ENCODE assay signal across 8 cellular contexts in the genomic region with DNA sequence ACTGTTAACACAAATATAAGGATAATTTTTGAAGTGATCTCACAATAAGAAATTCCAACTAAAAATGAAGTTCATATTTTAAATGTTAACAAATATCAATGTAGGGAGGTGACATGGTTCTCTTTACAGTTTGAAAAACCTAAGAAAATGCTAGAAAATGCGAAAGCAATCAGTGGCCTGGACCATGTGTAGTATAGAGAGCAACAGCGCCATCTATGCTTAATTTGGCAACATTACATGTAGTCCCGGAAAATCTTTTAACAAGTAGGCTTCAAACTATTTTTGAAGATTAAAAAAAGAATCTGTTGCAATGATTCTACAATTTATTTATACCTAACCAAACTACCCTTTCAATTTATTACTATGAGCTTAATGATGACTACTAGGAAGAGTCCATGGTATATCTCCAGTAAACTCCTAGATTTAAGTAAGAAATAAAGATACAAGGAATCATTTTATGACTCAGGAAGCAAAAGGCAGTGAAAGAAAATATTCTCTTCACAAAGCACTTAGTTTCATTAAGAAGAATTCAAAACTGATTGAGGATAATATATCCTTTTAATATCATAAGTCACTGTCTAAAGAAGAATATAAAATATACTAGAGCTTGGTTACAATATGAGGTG. TPM values are rescaled to one million over a fixed set of nuclear protein-coding genes. Genes with fewer than 3 reads are reported as not detected.
DNase-seq lines count a peak whose midpoint lies in the region; ATAC-seq, FAIRE-seq and TF ChIP-seq lines count a peak whose summit lies in the region.

No MANE protein-coding gene starts in this region.

- FAIRE-seq in endometrium (lab: Jason Lieb, UNC), result peak; percentile 93

- no peak overlapping the region for H3K4me3 ChIP-seq in Jurkat, Clone E6-1 (ENCODE audit: low read length)

- H3K36me3 Mint-ChIP-seq in mesothelial cell of epicardium, result peaks cover 38% of the 10 kb centered on the region

- peaks cover 7% of the 10 kb centered on the region for H3K9me3 Mint-ChIP-seq in mesothelial cell of epicardium

- H3K27ac Mint-ChIP-seq in mesothelial cell of epicardium, result no peak overlapping the region

- no peaks in the 10 kb centered on the region for H3K27me3 Mint-ChIP-seq in mesothelial cell of epicardium (ENCODE audit: low read depth)

- DNase-seq in EL (peak; percentile 49), RPMI8226 (peak; percentile 43), mesothelial cell of epicardium (ENCODE audit: low spot score in 2 of 2, unreplicated experiment in 2 of 2) (no peak), NCI-H187 treated with DMSO at 0.1 percent for 48 hours (lab: John Stamatoyannopoulos, UW) (no peak), mucosa of gallbladder (ENCODE audit: low spot score) (no peak)
- DNase-seq in Jurkat, Clone E6-1 (ENCODE audit: low read depth, low spot score), result peak; percentile 67

- ATAC-seq in GM18498 (IDR thresholded peaks at IDR 0.05; ENCODE audit: unreplicated experiment), result no peak

- peak; percentile 89 for TF ChIP-seq CTCF in mesothelial cell of epicardium (IDR thresholded peaks at IDR 0.05; ENCODE audit: unreplicated experiment)

- no peak overlapping the region for H3K4me3 Mint-ChIP-seq in mesothelial cell of epicardium

- H3K4me1 Mint-ChIP-seq in mesothelial cell of epicardium, result peaks cover 9% of the 10 kb centered on the region

RNA-seq across cellular contexts. Expression of a gene that starts 33.3 kb away (rescaled TPM):
- 130 TPM for polyA plus RNA-seq in Jurkat, Clone E6-1 (2012; ENCODE audit: insufficient read depth, insufficient read length)
- total RNA-seq in mesothelial cell of epicardium, result 121 to 129 TPM (median 125 TPM) in 3 replicates
- total RNA-seq in mucosa of gallbladder, result 103 TPM

RNA-seq across cellular contexts. Expression of a gene that starts 38.4 kb away (rescaled TPM):
- polyA plus RNA-seq in Jurkat, Clone E6-1 (2012; ENCODE audit: insufficient read depth, insufficient read length), result not detected
- not detected in 3 replicates for total RNA-seq in mesothelial cell of epicardium
- total RNA-seq in mucosa of gallbladder, result not detected

Comparison
In these comparisons a context has a peak if more than half of its experiments do, and no peak if none do; other contexts are left out.
1. DNase-seq: peak in EL (single experiment), Jurkat, Clone E6-1 (single experiment) and RPMI8226 (single experiment); none in mesothelial cell of epicardium (0 of 2), NCI-H187 treated with DMSO at 0.1 percent for 48 hours (single experiment) and mucosa of gallbladder (single experiment).